ENCODE assay signal across 22 cellular contexts in the genomic region with DNA sequence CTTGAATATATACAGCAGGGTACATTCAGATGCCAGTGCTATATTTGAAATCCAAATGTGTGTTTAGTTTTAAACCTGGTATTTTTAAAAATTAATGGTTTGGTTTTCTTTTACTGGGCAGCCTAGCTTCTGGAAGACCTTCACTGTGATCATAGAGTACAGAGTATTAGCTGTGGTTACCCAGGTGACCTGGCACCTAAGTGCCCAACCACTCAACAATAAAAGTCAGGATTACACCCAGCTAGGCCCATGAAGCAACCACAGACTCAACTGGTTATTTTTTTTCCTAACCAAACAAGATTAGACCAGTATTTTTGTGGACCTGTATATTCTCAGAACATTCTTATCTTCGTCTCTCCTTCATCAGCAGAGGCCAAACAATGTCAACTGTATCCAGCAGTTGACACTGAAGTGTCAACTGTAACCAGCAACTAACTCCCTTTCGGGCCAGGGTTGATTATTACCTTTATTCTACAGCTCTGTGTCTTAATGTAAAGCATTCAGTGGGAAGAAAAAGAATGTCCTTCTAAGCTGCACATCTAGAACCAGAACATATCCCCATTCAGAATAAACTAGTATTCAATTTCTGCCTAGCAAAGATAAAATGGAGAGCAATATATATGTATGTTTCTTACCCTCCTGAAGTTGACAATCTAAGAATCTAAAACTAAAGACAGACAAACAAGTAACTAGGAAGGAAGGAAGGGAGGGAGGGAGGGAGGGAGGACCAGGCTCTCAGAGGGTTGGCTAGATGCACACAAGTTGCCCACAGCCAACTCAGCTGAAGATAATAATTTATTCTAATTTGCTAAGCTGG.
"Had no signal": no experiment of that assay in that cellular context is flagged by ENCODE, and none has a peak within 500 bp of the region (broad histone marks: within the 10 kb centered on the region; RNA-seq: fewer than 3 reads in every experiment).

No MANE protein-coding gene starts in this region.

- H3K9me3 Mint-ChIP-seq: activated B cell treated with CpG ODN at 0.5 μM for 24 hours had no signal

- H3K9me3 ChIP-seq: gastrocnemius medialis, heart left ventricle, pancreas, testis, upper lobe of right lung had no signal

- DNase-seq: activated B cell treated with CpG ODN at 0.5 μM for 24 hours; activated CD4-positive, alpha-beta memory T cell treated with anti-CD3 and anti-CD28 coated beads, Interleukin-2, amount 10 ng/mL, durations not matched to agents 7 days and 5 days; activated CD4-positive, alpha-beta T cell treated with anti-CD3 and anti-CD28 coated beads for 4 hours; activated naive CD4-positive, alpha-beta T cell treated with Interleukin-2 at 50 U/mL for 16 hours; activated naive CD8-positive, alpha-beta T cell treated with anti-CD3 and anti-CD28 coated beads, Interleukin-2, amount 10 ng/mL, durations not matched to agents 7 days and 5 days; activated T-cell treated with anti-CD3 and anti-CD28 coated beads, Interleukin-2, amount 50 U/mL, for 1 hour; anterior cingulate cortex; brain microvascular endothelial cell; central memory CD4-positive, alpha-beta T cell; gastrocnemius medialis; heart left ventricle; left ventricle myocardium superior; naive thymus-derived CD4-positive, alpha-beta T cell; pancreas; stimulated activated CD4-positive, alpha-beta T cell treated with anti-CD3 and anti-CD28 coated beads, Interleukin-4, amount 100 ng/mL, for 1 hour; testis; upper lobe of right lung had no signal

- H3K4me3 Mint-ChIP-seq: activated B cell treated with CpG ODN at 0.5 μM for 24 hours; activated CD4-positive, alpha-beta memory T cell treated with anti-CD3 and anti-CD28 coated beads, Interleukin-2, amount 10 ng/mL, durations not matched to agents 7 days and 5 days; activated naive CD8-positive, alpha-beta T cell treated with anti-CD3 and anti-CD28 coated beads, Interleukin-2, amount 10 ng/mL, durations not matched to agents 7 days and 5 days; activated T-helper 17 cell treated with anti-CD3 and anti-CD28 coated beads, Interleukin-2, amount 50 U/mL, for 72 hours; naive thymus-derived CD4-positive, alpha-beta T cell; T-helper 1 cell treated with Interleukin-12 subunit alpha and Interleukin-12 subunit beta and Interleukin-4 antibody, amounts not matched to agents 30 μg/mL and 1 μg/mL, for 36 hours had no signal

- H3K4me1 ChIP-seq: gastrocnemius medialis, heart left ventricle, pancreas, testis, upper lobe of right lung had no signal

- H3K4me2 ChIP-seq: smooth muscle cell had no signal

- H3K36me3 ChIP-seq: brain microvascular endothelial cell, gastrocnemius medialis, heart left ventricle, pancreas, upper lobe of right lung had no signal

- ATAC-seq: activated T-helper 17 cell treated with anti-CD3 and anti-CD28 coated beads, Interleukin-2, amount 50 U/mL, for 72 hours; gastrocnemius medialis; heart left ventricle; left ventricle myocardium superior; naive thymus-derived CD4-positive, alpha-beta T cell; pancreas; sciatic nerve; upper lobe of right lung had no signal

- H3K4me1 Mint-ChIP-seq: activated B cell treated with CpG ODN at 0.5 μM for 24 hours had no signal

- H3K4me3 ChIP-seq: coronary artery, gastrocnemius medialis, pancreas, smooth muscle cell, testis, upper lobe of right lung had no signal

- H3K27me3 ChIP-seq: brain microvascular endothelial cell, gastrocnemius medialis, heart left ventricle, pancreas, testis, upper lobe of right lung had no signal

- H3K27ac Mint-ChIP-seq: activated B cell treated with CpG ODN at 0.5 μM for 24 hours; activated CD4-positive, alpha-beta memory T cell treated with anti-CD3 and anti-CD28 coated beads, Interleukin-2, amount 10 ng/mL, durations not matched to agents 7 days and 5 days; activated naive CD8-positive, alpha-beta T cell treated with anti-CD3 and anti-CD28 coated beads, Interleukin-2, amount 10 ng/mL, durations not matched to agents 7 days and 5 days; activated T-helper 17 cell treated with anti-CD3 and anti-CD28 coated beads, Interleukin-2, amount 50 U/mL, for 72 hours; naive thymus-derived CD4-positive, alpha-beta T cell; T-helper 1 cell treated with Interleukin-12 subunit alpha and Interleukin-12 subunit beta and Interleukin-4 antibody, amounts not matched to agents 30 μg/mL and 1 μg/mL, for 36 hours had no signal

- H3K27ac ChIP-seq: brain microvascular endothelial cell, coronary artery, gastrocnemius medialis, heart left ventricle, pancreas, testis, upper lobe of right lung had no signal

- H3K27me3 Mint-ChIP-seq: activated CD4-positive, alpha-beta memory T cell treated with anti-CD3 and anti-CD28 coated beads, Interleukin-2, amount 10 ng/mL, durations not matched to agents 7 days and 5 days; activated naive CD8-positive, alpha-beta T cell treated with anti-CD3 and anti-CD28 coated beads, Interleukin-2, amount 10 ng/mL, durations not matched to agents 7 days and 5 days; activated T-helper 17 cell treated with anti-CD3 and anti-CD28 coated beads, Interleukin-2, amount 50 U/mL, for 72 hours; naive thymus-derived CD4-positive, alpha-beta T cell had no signal
